Comparison of ENCODE assay signal across 8 cellular contexts in the genomic region with DNA sequence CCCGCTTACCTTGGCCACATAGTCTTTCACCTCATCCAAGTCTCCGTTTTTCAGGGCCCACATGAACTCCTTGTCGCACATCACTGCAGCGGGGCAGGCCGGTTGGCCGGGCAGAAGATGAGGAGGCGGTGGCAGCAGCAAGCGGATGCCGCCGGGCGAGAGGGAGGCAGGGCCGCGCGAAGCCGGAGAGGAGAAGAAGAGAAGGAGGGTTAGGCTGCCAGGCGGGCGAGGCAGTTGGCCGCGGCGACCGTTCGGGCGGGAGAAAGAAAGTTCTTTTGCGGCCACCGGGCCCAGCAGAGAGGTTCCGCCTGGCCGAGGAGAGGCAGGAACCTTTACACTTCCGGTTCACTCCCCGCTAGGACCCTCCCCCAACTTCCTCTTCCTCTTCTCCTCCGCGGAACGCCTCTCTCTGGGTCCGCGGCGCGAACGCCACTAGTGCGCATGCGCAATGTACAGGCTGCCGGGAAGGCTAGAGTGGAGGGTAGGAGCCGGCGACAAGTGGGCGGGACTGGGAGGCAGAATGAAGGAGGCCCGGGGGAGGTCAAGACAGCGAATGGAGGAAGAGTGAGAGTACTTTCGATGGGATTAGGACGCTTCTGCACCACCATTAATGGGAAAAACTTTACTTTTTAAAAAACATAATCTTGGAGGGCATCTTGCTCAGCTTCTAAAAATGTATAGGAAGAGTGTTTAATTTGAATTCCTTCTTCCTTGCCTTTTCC.
DNase-seq lines count a peak whose midpoint lies in the region; ATAC-seq and TF ChIP-seq lines count a peak whose summit lies in the region.

A gene with protein sequence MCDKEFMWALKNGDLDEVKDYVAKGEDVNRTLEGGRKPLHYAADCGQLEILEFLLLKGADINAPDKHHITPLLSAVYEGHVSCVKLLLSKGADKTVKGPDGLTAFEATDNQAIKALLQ (minus strand): TSS at position 340 of the 722 bp plus-strand sequence. CDS start 259 bp downstream, at position 81.

- ATAC-seq in GM19025 (IDR thresholded peaks at IDR 0.05; ENCODE audit: low read depth, unreplicated experiment) (peak; percentile 55), HG03342 (IDR thresholded peaks at IDR 0.05; ENCODE audit: unreplicated experiment) (peak; percentile 52)
- peak; percentile 70 for ATAC-seq in central memory CD8-positive, alpha-beta T cell (replicated peaks; ENCODE audit: extremely low read depth, poor library complexity, severe bottlenecking)

- H3K27me3 Mint-ChIP-seq in central memory CD8-positive, alpha-beta T cell: no peaks in the 10 kb centered on the region

- H3K36me3 Mint-ChIP-seq in central memory CD8-positive, alpha-beta T cell (ENCODE audit: insufficient read depth): peaks cover 25% of the 10 kb centered on the region

- no peak for TF ChIP-seq CTCF in AG09309 (IDR thresholded peaks at IDR 0.05; ENCODE audit: control insufficient read depth, insufficient read depth, low read depth, low read length, missing control alignments)

- peak within 1 kb of the TSS; percentile 94 for H3K27ac Mint-ChIP-seq in central memory CD8-positive, alpha-beta T cell (ENCODE audit: low read depth)

- H3K9me3 Mint-ChIP-seq in central memory CD8-positive, alpha-beta T cell: no peaks in the 10 kb centered on the region

- H3K4me3 ChIP-seq in AG09309 (ENCODE audit: control insufficient read depth, low read depth, low read length): peak within 1 kb of the TSS; percentile 99

- H3K4me3 Mint-ChIP-seq in central memory CD8-positive, alpha-beta T cell: peak within 1 kb of the TSS; percentile 85

- DNase-seq in AG09309 (ENCODE audit: low read depth) (peak; percentile 68), NCI-H446 (lab: John Stamatoyannopoulos, UW) (peak; percentile 95 to 98), iris pigment epithelial cell (ENCODE audit: low read depth) (peak; percentile 94)
- peak; percentile 95 for DNase-seq in activated CD4-positive, CD25-positive, alpha-beta regulatory T cell treated with anti-CD3 and anti-CD28 coated beads, Interleukin-2, amount 50 U/mL, for 16 hours (ENCODE audit: low read depth, low spot score)
- DNase-seq in central memory CD8-positive, alpha-beta T cell (ENCODE audit: low spot score in 2 of 2): peak; percentile 93 to 94
- peak; percentile 95 to 97 for DNase-seq in stimulated activated CD4-positive, alpha-beta T cell treated with anti-CD3 and anti-CD28 coated beads, Interleukin-12 subunit alpha, Interleukin-12 subunit beta, amount 100 ng/mL, for 24 hours (ENCODE audit: low read depth in 2 of 2)

- H3K4me1 Mint-ChIP-seq in central memory CD8-positive, alpha-beta T cell: peaks cover 70% of the 10 kb centered on the region

Comparison
In these comparisons a context has a peak if more than half of its experiments do, and no peak if none do; other contexts are left out.
1. Peak in every context shown above with its lines: DNase-seq, ATAC-seq and H3K4me3 ChIP-seq.